Comparison of ENCODE assay signal across 8 cellular contexts in genomic region chr4:15231265-15232091, GRCh38.
DNase-seq lines count a peak whose midpoint lies in the region; ATAC-seq and TF ChIP-seq lines count a peak whose summit lies in the region.

No MANE protein-coding gene starts in this region.

- TF ChIP-seq CTCF in foreskin keratinocyte (conservative IDR thresholded peaks at IDR 0.05) (peak; percentile 91), osteoblast (IDR thresholded peaks at IDR 0.05; ENCODE audit: extremely low read depth, low read depth, low read length) (peak; percentile 89), thyroid gland (IDR thresholded peaks at IDR 0.05) (peak; percentile 14 to 61 (median 56))

- no peak overlapping the region for H2AFZ ChIP-seq in osteoblast (ENCODE audit: low read length)

- TF ChIP-seq POLR2A in thyroid gland (IDR thresholded peaks at IDR 0.05), result no peak

- peak; percentile 93 for DNase-seq in DMS53 (lab: John Stamatoyannopoulos, UW)
- DNase-seq in HuH-7 (ENCODE audit: low spot score), result peak; percentile 52
- DNase-seq in RPMI8226, result peak; percentile 70
- peak; percentile 69 to 89 for DNase-seq in foreskin keratinocyte
- no peak for DNase-seq in osteoblast (ENCODE audit: insufficient read length, low spot score, missing footprints)
- DNase-seq in thyroid gland, result peak; percentile 65 to 68

- H3K27ac ChIP-seq in foreskin keratinocyte (peak overlapping the region; percentile 48), osteoblast (ENCODE audit: low read depth, low read length) (peak overlapping the region; percentile 95), thyroid gland (no peak overlapping the region)

- H3K9me3 Mint-ChIP-seq in activated T-helper 17 cell treated with anti-CD3 and anti-CD28 coated beads, Interleukin-2, amount 50 U/mL, for 72 hours, result no peaks in the 10 kb centered on the region

- intact Hi-C loops in thyroid gland (cut with DNase I), result no loop called here

- no peak overlapping the region for H3K4me3 ChIP-seq in osteoblast (ENCODE audit: insufficient read depth, low read length)
- H3K4me3 ChIP-seq in thyroid gland (replicated peaks in 1 of 3), result no peak overlapping the region

- no peaks in the 10 kb centered on the region for H3K27me3 Mint-ChIP-seq in activated T-helper 17 cell treated with anti-CD3 and anti-CD28 coated beads, Interleukin-2, amount 50 U/mL, for 72 hours

- H3K36me3 Mint-ChIP-seq in activated T-helper 17 cell treated with anti-CD3 and anti-CD28 coated beads, Interleukin-2, amount 50 U/mL, for 72 hours (ENCODE audit: low read depth), result no peaks in the 10 kb centered on the region

- ATAC-seq in GM21447 (IDR thresholded peaks at IDR 0.05; ENCODE audit: unreplicated experiment), result peak; percentile 84
- peak; percentile 68 for ATAC-seq in activated T-helper 17 cell treated with anti-CD3 and anti-CD28 coated beads, Interleukin-2, amount 50 U/mL, for 72 hours (replicated peaks)
- peak; percentile 77 for ATAC-seq in foreskin keratinocyte

- H3K9me3 ChIP-seq in osteoblast (ENCODE audit: low read depth, low read length), result no peaks in the 10 kb centered on the region
- no peaks in the 10 kb centered on the region for H3K9me3 ChIP-seq in thyroid gland

- no peaks in the 10 kb centered on the region for H3K79me2 ChIP-seq in osteoblast (ENCODE audit: insufficient read depth, low read length)

- H3K27me3 ChIP-seq in foreskin keratinocyte (no peaks in the 10 kb centered on the region), osteoblast (ENCODE audit: insufficient read depth, low read length) (no peaks in the 10 kb centered on the region), thyroid gland (no peaks in the 10 kb centered on the region)

- 54 to 57% methylated on average over 8 of the region's 8 CpGs for WGBS in thyroid gland, 2 donors

- H3K4me1 ChIP-seq in foreskin keratinocyte (peaks cover 16% of the 10 kb centered on the region), osteoblast (ENCODE audit: insufficient read depth, low read length) (peaks cover 46% of the 10 kb centered on the region), thyroid gland (peaks cover 0 to 5% of the 10 kb centered on the region in 2 donors)

- H4K20me1 ChIP-seq in osteoblast (ENCODE audit: insufficient read depth, low read length), result no peaks in the 10 kb centered on the region

- H3K4me1 Mint-ChIP-seq in activated T-helper 17 cell treated with anti-CD3 and anti-CD28 coated beads, Interleukin-2, amount 50 U/mL, for 72 hours, result peaks cover 24% of the 10 kb centered on the region

- H3K4me2 ChIP-seq in osteoblast (ENCODE audit: insufficient read depth, low read length), result peak overlapping the region; percentile 21

- H3K4me3 Mint-ChIP-seq in activated T-helper 17 cell treated with anti-CD3 and anti-CD28 coated beads, Interleukin-2, amount 50 U/mL, for 72 hours, result no peak overlapping the region

- no peak overlapping the region for H3K27ac Mint-ChIP-seq in activated T-helper 17 cell treated with anti-CD3 and anti-CD28 coated beads, Interleukin-2, amount 50 U/mL, for 72 hours

- H3K36me3 ChIP-seq in osteoblast (ENCODE audit: insufficient read depth, low read length), result no peaks in the 10 kb centered on the region
- no peaks in the 10 kb centered on the region for H3K36me3 ChIP-seq in thyroid gland

Comparison
In these comparisons a context has a peak if more than half of its experiments do, and no peak if none do; other contexts are left out.
1. H3K27ac ChIP-seq: peak in foreskin keratinocyte (single experiment) and osteoblast (single experiment); none in thyroid gland (0 of 3).
2. Peak in every context shown above with its lines, with median percentiles within 50 percentile points of each other: ATAC-seq and CTCF ChIP-seq.